Comparison of ENCODE assay signal across 7 cellular contexts in the genomic region with DNA sequence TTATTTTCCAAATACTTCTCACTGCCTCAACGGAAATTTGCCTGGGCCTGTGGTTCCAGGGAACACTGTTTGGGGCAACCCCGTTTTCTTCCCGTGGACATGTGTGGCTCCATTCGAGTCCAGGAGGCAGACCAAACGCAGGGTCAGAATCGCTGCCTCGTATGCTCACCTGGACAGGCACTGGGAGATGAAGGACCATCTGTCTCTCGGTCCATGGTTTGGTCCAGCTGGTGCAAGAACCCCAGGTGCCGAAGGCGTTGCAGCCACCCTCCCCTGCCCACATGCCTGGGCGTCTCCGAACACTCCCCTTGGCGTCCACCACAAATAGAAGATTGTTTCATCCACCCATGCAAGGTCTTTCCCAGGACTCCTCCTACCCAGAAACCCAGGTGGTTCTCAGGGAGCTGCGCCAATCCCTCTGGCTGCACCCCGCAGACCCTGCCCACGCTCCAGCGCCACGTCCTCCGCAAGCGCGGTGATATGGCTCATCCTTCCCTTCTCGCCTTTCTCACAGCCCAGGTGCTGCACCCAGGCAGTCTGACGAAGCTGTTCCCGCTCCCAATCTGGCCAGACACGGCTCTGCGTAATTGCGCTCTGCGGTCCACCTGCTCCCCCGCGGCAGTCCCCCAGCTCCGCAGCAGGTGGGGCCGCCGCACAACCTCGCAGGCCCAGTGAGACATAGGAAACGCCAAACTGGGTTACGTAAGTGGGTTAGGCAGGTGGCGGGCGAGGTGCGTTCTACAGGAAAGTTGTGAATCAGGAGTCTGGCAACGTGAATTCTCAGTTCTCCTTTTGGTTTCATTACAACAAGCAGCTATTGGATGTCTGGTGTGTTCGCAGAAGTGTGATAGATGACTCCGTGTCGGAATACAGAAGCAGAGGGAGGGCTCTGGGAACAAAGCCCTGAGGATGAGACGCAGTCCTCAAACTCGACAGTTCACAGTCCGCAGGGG.
DNase-seq lines count a peak whose midpoint lies in the region; ATAC-seq and TF ChIP-seq lines count a peak whose summit lies in the region.

No MANE protein-coding gene starts in this region.

- no peaks in the 10 kb centered on the region for H3K9me3 ChIP-seq in trophoblast cell (ENCODE audit: insufficient read depth, low read depth, low read length)

- no peak overlapping the region for H2AFZ ChIP-seq in trophoblast cell (ENCODE audit: insufficient read depth, low read length, poor library complexity)

- H3K18ac ChIP-seq in trophoblast cell (ENCODE audit: low read length), result peak overlapping the region; percentile 11

- no peak overlapping the region for H3K27ac ChIP-seq in trophoblast cell (ENCODE audit: low read depth, low read length)

- WGBS in trophoblast cell (ENCODE audit: extremely low coverage, insufficient coverage, insufficient read length), result no CpG with 5 or more reads among the region's 46 CpGs

- H3K4me1 ChIP-seq in trophoblast cell (ENCODE audit: control insufficient read depth in 1 of 2, insufficient read depth in 2 of 2, low read length in 2 of 2), result peaks cover 10 to 25% of the 10 kb centered on the region in 2 experiments

- no peak overlapping the region for H3K4ac ChIP-seq in trophoblast cell (ENCODE audit: low read depth, low read length)

- intact Hi-C loops in cardiac septum (cut with DNase I), result no loop called here
- intact Hi-C loops in posterior vena cava (cut with DNase I), result no loop called here

- no peak overlapping the region for H4K8ac ChIP-seq in trophoblast cell (ENCODE audit: low read depth, low read length)

- no peak overlapping the region for H2BK12ac ChIP-seq in trophoblast cell (ENCODE audit: low read length)

- H3K4me3 ChIP-seq in trophoblast cell (ENCODE audit: low read depth, low read length), result no peak overlapping the region

- H4K12ac ChIP-seq in trophoblast cell (ENCODE audit: low read depth, low read length), result no peak overlapping the region

- H2AK5ac ChIP-seq in trophoblast cell (ENCODE audit: low read length), result no peak overlapping the region

- H3K79me1 ChIP-seq in trophoblast cell (ENCODE audit: low read length), result peaks cover 2% of the 10 kb centered on the region

- H3K27me3 ChIP-seq in trophoblast cell (ENCODE audit: insufficient read depth, low read length), result no peaks in the 10 kb centered on the region

- no peak overlapping the region for H3K9ac ChIP-seq in trophoblast cell (ENCODE audit: low read length)

- DNase-seq in NCI-H1436 treated with DMSO at 0.1 percent for 48 hours (lab: John Stamatoyannopoulos, UW) (peak; percentile 41), cardiac septum (ENCODE audit: low spot score) (peak; percentile 66), trophoblast cell (peak; percentile 72 to 82), posterior vena cava (ENCODE audit: low spot score) (no peak)
- DNase-seq in activated naive CD4-positive, alpha-beta T cell treated with anti-CD3 and anti-CD28 coated beads, Interleukin-2, amount 50 U/mL, for 16 hours, result peak; percentile 22

- no peak overlapping the region for H2BK120ac ChIP-seq in trophoblast cell (ENCODE audit: insufficient read depth, low read length, poor library complexity)

- H4K91ac ChIP-seq in trophoblast cell (ENCODE audit: low read depth, low read length), result no peak overlapping the region

- H3K36me3 ChIP-seq in trophoblast cell (ENCODE audit: control insufficient read depth in 1 of 2, insufficient read depth in 2 of 2, low read length in 2 of 2), result no peaks in the 10 kb centered on the region

- no peaks in the 10 kb centered on the region for H3K79me2 ChIP-seq in trophoblast cell (ENCODE audit: control insufficient read depth, insufficient read depth, low read length, poor library complexity)

- H3K14ac ChIP-seq in trophoblast cell (ENCODE audit: low read length), result no peak overlapping the region

- ATAC-seq in GM18505 (IDR thresholded peaks at IDR 0.05; ENCODE audit: unreplicated experiment) (peak; percentile 91), HG02588 (IDR thresholded peaks at IDR 0.05; ENCODE audit: unreplicated experiment) (peak; percentile 65)

- peak overlapping the region; percentile 46 for H3K4me2 ChIP-seq in trophoblast cell (ENCODE audit: low read length)

- no peak overlapping the region for H2BK5ac ChIP-seq in trophoblast cell (ENCODE audit: low read depth, low read length, poor library complexity)

- no peak for TF ChIP-seq POLR2A in GM18505 (IDR thresholded peaks at IDR 0.05; ENCODE audit: borderline replicate concordance, extremely low read depth, insufficient read depth, insufficient read length)

- no peak overlapping the region for H3K23ac ChIP-seq in trophoblast cell (ENCODE audit: low read length)
